ENCODE assay signal across 8 cellular contexts in the genomic region with DNA sequence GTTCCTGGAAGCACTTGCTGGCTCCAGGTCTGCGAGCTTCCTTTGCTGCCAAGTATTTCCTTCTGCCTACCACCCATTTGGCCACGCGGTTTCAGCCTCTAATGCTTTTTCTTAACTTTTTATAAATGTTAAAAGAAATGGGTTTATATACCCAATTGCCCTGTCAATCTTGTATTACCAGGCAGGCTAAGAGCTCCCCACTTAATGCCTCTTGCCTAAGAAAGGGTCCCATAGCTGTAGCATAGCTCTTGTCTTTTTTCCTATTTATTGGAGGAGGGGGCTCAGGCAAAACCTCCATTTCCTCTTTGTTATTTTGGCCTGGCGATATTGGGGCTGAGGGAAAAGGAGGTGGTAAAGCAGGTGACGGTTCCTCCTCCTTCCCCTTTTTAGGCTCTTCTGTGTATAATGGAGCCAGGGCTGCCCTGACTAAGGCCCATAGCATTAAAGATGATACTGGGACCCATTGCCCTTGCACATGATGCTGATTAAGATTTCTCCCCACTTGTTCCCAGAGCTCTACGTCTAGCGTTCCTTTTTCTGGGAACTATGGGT. TPM values are rescaled to one million over a fixed set of nuclear protein-coding genes. Genes with fewer than 3 reads are reported as not detected.
DNase-seq lines count a peak whose midpoint lies in the region; ATAC-seq and TF ChIP-seq lines count a peak whose summit lies in the region.

No MANE protein-coding gene starts in this region.

- no peaks in the 10 kb centered on the region for H3K36me3 ChIP-seq in left ventricle myocardium inferior
- no peaks in the 10 kb centered on the region for H3K36me3 ChIP-seq in SK-N-MC (ENCODE audit: insufficient read depth, low read length)
- H3K36me3 ChIP-seq in hepatocyte (replicated peaks; ENCODE audit: insufficient read depth, low read depth), result no peaks in the 10 kb centered on the region
- no peaks in the 10 kb centered on the region for H3K36me3 ChIP-seq in upper lobe of right lung

- WGBS in right cardiac atrium, result 49% methylated on average over 7 of the region's 7 CpGs
- 52% methylated on average over 7 of the region's 7 CpGs for WGBS in hepatocyte (ENCODE audit: low lambda C conversion rate, missing lambda C conversion rate)

- H3K27me3 ChIP-seq in left ventricle myocardium inferior (ENCODE audit: low read depth) (no peaks in the 10 kb centered on the region), right cardiac atrium (ENCODE audit: control insufficient read depth, insufficient read depth) (no peaks in the 10 kb centered on the region), hepatocyte (no peaks in the 10 kb centered on the region), upper lobe of right lung (no peaks in the 10 kb centered on the region)

- no peaks in the 10 kb centered on the region for H4K20me1 ChIP-seq in hepatocyte (ENCODE audit: insufficient read depth, poor library complexity, severe bottlenecking)

- peak overlapping the region; percentile 50 for H3K4me3 ChIP-seq in left ventricle myocardium inferior
- H3K4me3 ChIP-seq in right cardiac atrium (ENCODE audit: low read length), result no peak overlapping the region
- H3K4me3 ChIP-seq in SK-N-MC, result peak overlapping the region; percentile 66
- no peak overlapping the region for H3K4me3 ChIP-seq in hepatocyte
- peak overlapping the region; percentile 28 for H3K4me3 ChIP-seq in upper lobe of right lung

- no peaks in the 10 kb centered on the region for H3K9me2 ChIP-seq in hepatocyte (replicated peaks; ENCODE audit: insufficient read depth)

- intact Hi-C loops in left ventricle myocardium inferior (cut with micrococcal nuclease) (no loop called here), right cardiac atrium (cut with DNase I) (loop anchor here in 1 of 4 donors (5.0 kb wide), 1 partner anchor 38 kb away; a partner anchor contains a TSS), upper lobe of right lung (cut with DNase I) (no loop called here)

- H3K79me2 ChIP-seq in hepatocyte, result no peaks in the 10 kb centered on the region

- H3K4me1 ChIP-seq in left ventricle myocardium inferior (peaks cover 13% of the 10 kb centered on the region), right cardiac atrium (ENCODE audit: control insufficient read depth, insufficient read depth, low read length) (peaks cover 3% of the 10 kb centered on the region), hepatocyte (ENCODE audit: insufficient read depth) (peaks cover 12% of the 10 kb centered on the region), upper lobe of right lung (peaks cover 14% of the 10 kb centered on the region)

- no peak for DNase-seq in left ventricle myocardium inferior
- DNase-seq in right cardiac atrium, result no peak
- no peak for DNase-seq in SK-N-MC (ENCODE audit: low read depth, low spot score)
- no peak for DNase-seq in hepatocyte (ENCODE audit: low spot score)
- DNase-seq in upper lobe of right lung, result no peak
- DNase-seq in stimulated activated CD4-positive, alpha-beta T cell treated with anti-CD3 and anti-CD28 coated beads, Interleukin-2, amount 100 ng/mL, for 48 hours, result no peak

- H3K9ac ChIP-seq in SK-N-MC (ENCODE audit: insufficient read length), result no peak overlapping the region

- ATAC-seq in right cardiac atrium (no peak), upper lobe of right lung (no peak), HG03039 (IDR thresholded peaks at IDR 0.05; ENCODE audit: unreplicated experiment) (no peak), HG03097 (IDR thresholded peaks at IDR 0.05; ENCODE audit: low FRiP score, unreplicated experiment) (no peak)

- H2AFZ ChIP-seq in hepatocyte, result peak overlapping the region; percentile 64

- H3K27ac ChIP-seq in left ventricle myocardium inferior (replicated peaks) (no peak overlapping the region), right cardiac atrium (ENCODE audit: low read length) (no peak overlapping the region), SK-N-MC (no peak overlapping the region), hepatocyte (peak overlapping the region; percentile 66), upper lobe of right lung (no peak overlapping the region)

- TF ChIP-seq CTCF in left ventricle myocardium inferior (IDR thresholded peaks at IDR 0.05; ENCODE audit: borderline replicate concordance) (peak; percentile 9), hepatocyte (IDR thresholded peaks at IDR 0.05; ENCODE audit: poor library complexity) (no peak), upper lobe of right lung (IDR thresholded peaks at IDR 0.05) (no peak)

- H3K4me2 ChIP-seq in hepatocyte, result peak overlapping the region; percentile 84

- H3K9me3 ChIP-seq in left ventricle myocardium inferior (replicated peaks) (no peaks in the 10 kb centered on the region), right cardiac atrium (ENCODE audit: control insufficient read depth, low read length) (no peaks in the 10 kb centered on the region), SK-N-MC (ENCODE audit: low read depth, low read length) (no peaks in the 10 kb centered on the region), hepatocyte (ENCODE audit: low read depth) (no peaks in the 10 kb centered on the region), upper lobe of right lung (no peaks in the 10 kb centered on the region)

RNA-seq across cellular contexts. Expression of a gene that starts 21.6 kb away (rescaled TPM):
- total RNA-seq in left ventricle myocardium inferior (11.9 TPM), right cardiac atrium (10 to 100 TPM; 13.8 to 20.1 (median 15.9) TPM), hepatocyte (30.1 and 31.8 TPM in 2 replicates), upper lobe of right lung (22.0 TPM)
- polyA plus RNA-seq in right cardiac atrium (6.5 TPM), hepatocyte (6.0 and 11.0 TPM in 2 replicates)

RNA-seq across cellular contexts. Expression of a gene that starts 36.4 kb away (rescaled TPM):
- 18.3 TPM for total RNA-seq in left ventricle myocardium inferior
- 10 to 100 TPM; 19.0 to 29.9 (median 23.6) TPM for total RNA-seq in right cardiac atrium
- 19.2 TPM for polyA plus RNA-seq in right cardiac atrium
- total RNA-seq in hepatocyte, result 21.4 and 38.0 TPM in 2 replicates
- 18.0 and 20.4 TPM in 2 replicates for polyA plus RNA-seq in hepatocyte
- 25.2 TPM for total RNA-seq in upper lobe of right lung

Comparison
In these comparisons a context has a peak if more than half of its experiments do, and no peak if none do; other contexts are left out.
1. H3K4me3 ChIP-seq: peak in left ventricle myocardium inferior (single experiment), SK-N-MC (single experiment) and upper lobe of right lung (single experiment); none in right cardiac atrium (single experiment) and hepatocyte (single experiment).